ENCODE assay signal across 22 cellular contexts in the genomic region with DNA sequence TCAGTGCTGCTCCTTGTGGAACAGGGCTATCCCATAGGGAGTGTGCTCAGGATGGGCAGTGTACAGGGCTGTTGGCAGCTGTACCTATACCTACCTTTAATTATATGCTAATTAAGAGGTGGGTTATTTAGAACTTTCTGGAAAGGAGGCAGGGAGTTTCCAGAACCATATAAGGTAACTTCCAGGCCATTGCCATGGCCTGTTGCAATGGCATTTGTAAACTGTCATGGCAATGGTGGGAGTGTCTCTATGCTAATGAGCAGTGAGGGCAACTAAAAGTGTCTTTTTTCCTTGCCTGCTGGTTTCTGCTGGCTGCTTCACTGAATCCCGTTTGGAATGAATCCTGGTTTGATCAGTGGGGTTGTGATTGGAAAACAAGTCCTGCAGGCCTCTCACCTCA.
"Had no signal": no experiment of that assay in that cellular context is flagged by ENCODE, and none has a peak within 500 bp of the region (broad histone marks: within the 10 kb centered on the region; RNA-seq: fewer than 3 reads in every experiment).

No MANE protein-coding gene starts in this region.

- H3K4me3 ChIP-seq: body of pancreas, cardiac muscle cell, left lung, lung, testis, vagina had no signal

- H3K36me3 ChIP-seq: cardiac muscle cell, left lung, vagina had no signal

- H3K4me3 Mint-ChIP-seq: activated CD4-positive, alpha-beta memory T cell treated with anti-CD3 and anti-CD28 coated beads, Interleukin-2, amount 10 ng/mL, durations not matched to agents 7 days and 5 days; activated naive CD4-positive, alpha-beta T cell treated with anti-CD3 and anti-CD28 coated beads, Interleukin-2, amount 10 ng/mL, durations not matched to agents 7 days and 5 days; activated naive CD8-positive, alpha-beta T cell treated with anti-CD3 and anti-CD28 coated beads, Interleukin-2, amount 50 U/mL, for 24 hours; nephron progenitor cell had no signal

- H3K27me3 ChIP-seq: body of pancreas, cardiac muscle cell, left lung, testis, vagina had no signal

- H3K9me3 ChIP-seq: body of pancreas, left lung, testis, vagina had no signal

- H3K27ac ChIP-seq: body of pancreas, cardiac muscle cell, left lung, testis, vagina had no signal

- H3K36me3 Mint-ChIP-seq: activated naive CD4-positive, alpha-beta T cell treated with anti-CD3 and anti-CD28 coated beads, Interleukin-2, amount 10 ng/mL, durations not matched to agents 7 days and 5 days; immature natural killer cell; type B pancreatic cell had no signal

- FAIRE-seq: endometrium had no signal

- H3K9me3 Mint-ChIP-seq: activated CD4-positive, alpha-beta memory T cell treated with anti-CD3 and anti-CD28 coated beads, Interleukin-2, amount 10 ng/mL, durations not matched to agents 7 days and 5 days; activated naive CD4-positive, alpha-beta T cell treated with anti-CD3 and anti-CD28 coated beads, Interleukin-2, amount 10 ng/mL, durations not matched to agents 7 days and 5 days; activated naive CD8-positive, alpha-beta T cell treated with anti-CD3 and anti-CD28 coated beads, Interleukin-2, amount 50 U/mL, for 24 hours; immature natural killer cell; nephron progenitor cell; type B pancreatic cell had no signal

- H3K27me3 Mint-ChIP-seq: activated naive CD8-positive, alpha-beta T cell treated with anti-CD3 and anti-CD28 coated beads, Interleukin-2, amount 50 U/mL, for 24 hours had no signal

- H3K27ac Mint-ChIP-seq: activated CD4-positive, alpha-beta memory T cell treated with anti-CD3 and anti-CD28 coated beads, Interleukin-2, amount 10 ng/mL, durations not matched to agents 7 days and 5 days; activated naive CD4-positive, alpha-beta T cell treated with anti-CD3 and anti-CD28 coated beads, Interleukin-2, amount 10 ng/mL, durations not matched to agents 7 days and 5 days; activated naive CD8-positive, alpha-beta T cell treated with anti-CD3 and anti-CD28 coated beads, Interleukin-2, amount 50 U/mL, for 24 hours; immature natural killer cell; nephron progenitor cell; type B pancreatic cell had no signal

- DNase-seq: activated CD4-positive, alpha-beta memory T cell treated with anti-CD3 and anti-CD28 coated beads, Interleukin-2, amount 10 ng/mL, durations not matched to agents 7 days and 5 days; activated CD4-positive, alpha-beta T cell treated with anti-CD3 and anti-CD28 coated beads for 48 hours; activated effector memory CD4-positive, alpha-beta T cell treated with anti-CD3 and anti-CD28 coated beads, Interleukin-2, amount 50 U/mL, for 16 hours; activated naive CD4-positive, alpha-beta T cell treated with anti-CD3 and anti-CD28 coated beads, Interleukin-2, amount 10 ng/mL, durations not matched to agents 7 days and 5 days; activated naive CD8-positive, alpha-beta T cell treated with anti-CD3 and anti-CD28 coated beads, Interleukin-2, amount 50 U/mL, for 24 hours; body of pancreas; foreskin fibroblast; immature natural killer cell; left lung; midbrain; nephron progenitor cell; occipital lobe; posterior cingulate gyrus; stimulated activated CD4-positive, alpha-beta T cell treated with anti-CD3 and anti-CD28 coated beads, Interleukin-4, amount 100 ng/mL, for 1 hour; stimulated activated naive CD4-positive, alpha-beta T cell; T-helper 9 cell; testis had no signal
